In genomic region chr4:173434226-173434625, GRCh38 we compare ENCODE assay signal across 27 cellular contexts. TPM values are rescaled to one million over a fixed set of nuclear protein-coding genes. Genes with fewer than 3 reads are reported as not detected.
"Had no signal": no experiment of that assay in that cellular context is flagged by ENCODE, and none has a peak within 500 bp of the region (broad histone marks: within the 10 kb centered on the region; RNA-seq: fewer than 3 reads in every experiment).

No MANE protein-coding gene starts in this region.

- H3K27ac Mint-ChIP-seq: endodermal cell; naive B cell; stimulated activated naive CD8-positive, alpha-beta T cell treated with anti-CD3 and anti-CD28 coated beads, Interleukin-15, amount 100 ng/mL, for 72 hours had no signal

- H3K36me3 ChIP-seq: brain microvascular endothelial cell, neutrophil, pancreas, suprapubic skin had no signal

- H3K4me1 ChIP-seq: pancreas, right lobe of liver, suprapubic skin had no signal

- H3K4me3 Mint-ChIP-seq: endodermal cell; naive B cell; stimulated activated naive CD8-positive, alpha-beta T cell treated with anti-CD3 and anti-CD28 coated beads, Interleukin-15, amount 100 ng/mL, for 72 hours had no signal

- H3K27me3 Mint-ChIP-seq: stimulated activated naive CD8-positive, alpha-beta T cell treated with anti-CD3 and anti-CD28 coated beads, Interleukin-15, amount 100 ng/mL, for 72 hours had no signal

- H3K4me1 Mint-ChIP-seq: naive B cell; stimulated activated naive CD8-positive, alpha-beta T cell treated with anti-CD3 and anti-CD28 coated beads, Interleukin-15, amount 100 ng/mL, for 72 hours had no signal

- DNase-seq: activated CD4-positive, CD25-positive, alpha-beta regulatory T cell treated with anti-CD3 and anti-CD28 coated beads, Interleukin-2, amount 50 U/mL, for 72 hours; activated CD8-positive, alpha-beta memory T cell treated with anti-CD3 and anti-CD28 coated beads for 24 hours; activated CD8-positive, alpha-beta memory T cell treated with anti-CD3 and anti-CD28 coated beads, Interleukin-2, amount 50 U/mL, for 48 hours; activated effector memory CD4-positive, alpha-beta T cell treated with anti-CD3 and anti-CD28 coated beads, Interleukin-2, amount 50 U/mL, for 16 hours; activated naive CD4-positive, alpha-beta T cell treated with anti-CD3 and anti-CD28 coated beads, Interleukin-2, amount 50 U/mL, for 16 hours; activated T-cell treated with anti-CD3 and anti-CD28 coated beads, Interleukin-2, amount 50 U/mL, for 48 hours; aorta; brain microvascular endothelial cell; central memory CD4-positive, alpha-beta T cell; endodermal cell; foreskin fibroblast; mesenchymal stem cell; mucosa of descending colon; naive B cell; pancreas; right lobe of liver; small intestine; stimulated activated CD4-positive, alpha-beta T cell treated with anti-CD3 and anti-CD28 coated beads, Interleukin-15, amount 100 ng/mL, for 24 hours; stimulated activated CD4-positive, alpha-beta T cell treated with anti-CD3 and anti-CD28 coated beads, Interleukin-2, amount 100 ng/mL, for 48 hours; stimulated activated naive CD8-positive, alpha-beta T cell treated with anti-CD3 and anti-CD28 coated beads, Interleukin-15, amount 100 ng/mL, for 72 hours; trophoblast cell had no signal

- H3K27me3 ChIP-seq: brain microvascular endothelial cell, neutrophil, pancreas, right lobe of liver, suprapubic skin had no signal

- H3K27ac ChIP-seq: brain microvascular endothelial cell, epithelial cell of prostate, neutrophil, pancreas, right lobe of liver, suprapubic skin, VCaP had no signal

- ATAC-seq: mucosa of descending colon; right lobe of liver; stimulated activated naive CD8-positive, alpha-beta T cell treated with anti-CD3 and anti-CD28 coated beads, Interleukin-15, amount 100 ng/mL, for 72 hours had no signal

- H3K4me3 ChIP-seq: mucosa of descending colon, pancreas, right lobe of liver, suprapubic skin had no signal

- H3K9me3 ChIP-seq: mucosa of descending colon, neutrophil, pancreas, right lobe of liver, suprapubic skin had no signal

- H3K36me3 Mint-ChIP-seq: naive B cell had no signal

RNA-seq across cellular contexts. Expression of gene SCRG1, which starts 35.3 kb away (rescaled TPM):
- total RNA-seq: endodermal cell, glomerular endothelial cell, pulmonary artery endothelial cell, right lobe of liver had no signal
